Comparison of ENCODE assay signal across 8 cellular contexts in the genomic region with DNA sequence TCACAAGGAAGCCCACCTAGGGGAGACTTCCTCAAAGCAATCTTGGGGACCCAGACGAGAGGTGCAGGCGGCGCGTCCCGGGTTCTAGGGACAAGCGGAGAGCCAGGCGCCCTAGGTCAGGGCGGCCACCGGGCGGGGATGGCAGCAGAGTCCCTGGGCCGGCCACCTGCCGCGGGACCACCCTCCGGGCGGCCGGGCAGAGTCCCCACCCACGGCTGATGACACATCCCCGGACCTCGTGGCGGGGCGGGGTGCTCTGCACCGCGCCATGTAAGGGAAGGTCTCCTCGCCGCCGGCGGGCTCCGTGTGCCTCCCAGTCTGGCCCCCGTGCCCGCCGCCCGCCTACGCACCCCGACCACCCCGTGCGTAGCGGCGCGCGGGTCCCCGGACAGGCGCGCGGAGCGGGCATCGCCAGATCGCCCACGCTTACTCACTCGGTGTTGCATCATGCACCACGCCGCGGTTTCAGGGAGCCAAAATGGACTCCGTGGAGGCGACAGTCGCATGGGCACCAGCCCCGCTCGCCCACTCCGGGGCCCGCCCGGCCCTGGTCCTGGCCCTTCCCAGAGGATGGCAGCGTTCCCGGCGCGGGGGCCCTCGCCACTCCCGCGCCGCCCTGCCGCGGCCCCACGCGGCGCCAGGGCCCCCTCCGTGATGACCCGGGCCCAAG. TPM values are rescaled to one million over a fixed set of nuclear protein-coding genes. Genes with fewer than 3 reads are reported as not detected.
DNase-seq lines count a peak whose midpoint lies in the region; ATAC-seq, FAIRE-seq and TF ChIP-seq lines count a peak whose summit lies in the region.

No MANE protein-coding gene starts in this region.

- H2AFZ ChIP-seq in astrocyte (ENCODE audit: low read depth, low read length): peak overlapping the region; percentile 27

- TF ChIP-seq CTCF in D721Med (IDR thresholded peaks at IDR 0.05; ENCODE audit: insufficient read depth, missing control alignments): no peak
- TF ChIP-seq CTCF in astrocyte (IDR thresholded peaks at IDR 0.05; ENCODE audit: insufficient read depth, low read depth, low read length): no peak

- H3K4me3 ChIP-seq in astrocyte (ENCODE audit: insufficient read depth, low read depth, low read length) (peak overlapping the region; percentile 80), iPS-15b (ENCODE audit: low read depth, low read length) (peak overlapping the region; percentile 78), small intestine (ENCODE audit: low read depth in 1 of 2, low read length in 2 of 2) (peak overlapping the region; percentile 77 to 88)

- H3K9ac ChIP-seq in astrocyte (ENCODE audit: low read length): peak overlapping the region; percentile 96
- H3K9ac ChIP-seq in iPS-15b (ENCODE audit: low read depth, low read length): peak overlapping the region; percentile 76

- H3K27ac Mint-ChIP-seq in astrocyte (ENCODE audit: unreplicated experiment): peak overlapping the region; percentile 99

- H3K4me1 Mint-ChIP-seq in astrocyte (ENCODE audit: low read depth, unreplicated experiment): peaks cover 41% of the 10 kb centered on the region

- FAIRE-seq in D721Med (lab: Jason Lieb, UNC): no peak
- FAIRE-seq in astrocyte (lab: Jason Lieb, UNC): no peak
- FAIRE-seq in small intestine (lab: Jason Lieb, UNC): no peak

- WGBS in small intestine, 3 donors: 0 to 1% (median 1%) methylated on average over 64 to 75 of the region's 75 CpGs

- H3K79me2 ChIP-seq in astrocyte (ENCODE audit: insufficient read depth, low read length): peaks cover 54% of the 10 kb centered on the region

- H3K9me3 ChIP-seq in astrocyte (ENCODE audit: insufficient read depth, low read depth, low read length) (no peaks in the 10 kb centered on the region), iPS-15b (ENCODE audit: control insufficient read depth, insufficient read depth, low read length) (no peaks in the 10 kb centered on the region), small intestine (ENCODE audit: control insufficient read depth, low read depth) (no peaks in the 10 kb centered on the region)

- H3K4me2 ChIP-seq in astrocyte (ENCODE audit: low read length): peak overlapping the region; percentile 92

- H3K27me3 Mint-ChIP-seq in astrocyte (ENCODE audit: low read depth, unreplicated experiment): peaks cover 3% of the 10 kb centered on the region

- DNase-seq in D721Med (ENCODE audit: insufficient read length, low spot score): peak; percentile 35
- DNase-seq in HK-2 (ENCODE audit: unreplicated experiment): peak; percentile 49
- DNase-seq in T-helper 2 cell: peak; percentile 29 to 64 (median 61)
- DNase-seq in astrocyte (ENCODE audit: low read depth): peak; percentile 51
- DNase-seq in small intestine: peak; percentile 43
- no peak for DNase-seq in NCI-H187 treated with DMSO at 0.1 percent for 48 hours (lab: John Stamatoyannopoulos, UW)

- ATAC-seq in GM19468 (IDR thresholded peaks at IDR 0.05; ENCODE audit: extremely low read depth, unreplicated experiment): peak; percentile 18

- H3K36me3 ChIP-seq in astrocyte (ENCODE audit: insufficient read depth, low read length) (no peaks in the 10 kb centered on the region), iPS-15b (ENCODE audit: control insufficient read depth, insufficient read depth, low read length) (peaks cover 7% of the 10 kb centered on the region), small intestine (ENCODE audit: control insufficient read depth in 2 of 2, insufficient read depth in 2 of 2, low read length in 2 of 2) (no peaks in the 10 kb centered on the region)

- H3K36me3 Mint-ChIP-seq in astrocyte (ENCODE audit: low read depth, unreplicated experiment): peaks cover 5% of the 10 kb centered on the region

- H4K20me1 ChIP-seq in astrocyte (ENCODE audit: insufficient read depth, low read length): peaks cover 34% of the 10 kb centered on the region

- H3K4me3 Mint-ChIP-seq in astrocyte (ENCODE audit: unreplicated experiment): peak overlapping the region; percentile 96

- peak overlapping the region; percentile 98 for H3K27ac ChIP-seq in astrocyte (ENCODE audit: low read depth, low read length)
- H3K27ac ChIP-seq in small intestine (ENCODE audit: low read depth in 1 of 2, low read length in 1 of 2): peak overlapping the region; percentile 82 to 91

- H3K27me3 ChIP-seq in astrocyte (ENCODE audit: insufficient read depth, low read length) (no peaks in the 10 kb centered on the region), iPS-15b (ENCODE audit: control insufficient read depth, insufficient read depth, low read length) (peaks cover 11% of the 10 kb centered on the region), small intestine (ENCODE audit: control insufficient read depth in 2 of 2, insufficient read depth in 2 of 2, low read length in 2 of 2) (no peaks in the 10 kb centered on the region)

- no peaks in the 10 kb centered on the region for H3K9me3 Mint-ChIP-seq in astrocyte (ENCODE audit: unreplicated experiment)

- H3K4me1 ChIP-seq in astrocyte (ENCODE audit: insufficient read depth, low read length) (peaks cover 34% of the 10 kb centered on the region), iPS-15b (ENCODE audit: control insufficient read depth, insufficient read depth, low read length) (peaks cover 18% of the 10 kb centered on the region), small intestine (ENCODE audit: control insufficient read depth in 2 of 2, insufficient read depth in 1 of 2, low read depth in 1 of 2, low read length in 1 of 2) (no peaks in the 10 kb centered on the region)

RNA-seq across cellular contexts. Expression of gene SLC7A1, which starts 0.6 kb away (rescaled TPM):
- 112 and 115 TPM in 2 replicates for total RNA-seq in astrocyte
- polyA plus RNA-seq in small intestine: 10 to 100 TPM in 1 of 3 donors, 1 to 10 TPM in 2; 3.2 to 34.6 (median 4.2) TPM
